20 cellular contexts compared by ENCODE assay signal in genomic region chr7:4057289-4057616, GRCh38.
DNase-seq lines count a peak whose midpoint lies in the region; FAIRE-seq and TF ChIP-seq lines count a peak whose summit lies in the region.
"Had no signal": no experiment of that assay in that cellular context is flagged by ENCODE, and none has a peak within 500 bp of the region (broad histone marks: within the 10 kb centered on the region; RNA-seq: fewer than 3 reads in every experiment).

No MANE protein-coding gene starts in this region.

- no peaks in the 10 kb centered on the region for H3K23me2 ChIP-seq in H1 (ENCODE audit: low read depth, low read length)

- H3K36me3 ChIP-seq in H1 (ENCODE audit: control insufficient read depth in 2 of 4, insufficient read depth in 4 of 4, low read length in 3 of 4) (no peaks in the 10 kb centered on the region), neuronal stem cell (replicated peaks in 1 of 2; ENCODE audit: control insufficient read depth in 2 of 2, insufficient read depth in 2 of 2, low read length in 2 of 2) (no peaks in the 10 kb centered on the region)
- H3K36me3 ChIP-seq: HAP-1 had no signal

- TF ChIP-seq POLR2A in H1 (IDR thresholded peaks at IDR 0.05; ENCODE audit: control extremely low read depth in 1 of 2, low read depth in 2 of 2, low read length in 2 of 2): no peak

- H3K4ac ChIP-seq in H1 (replicated peaks; ENCODE audit: insufficient read length, low read depth, low read length) (no peak overlapping the region), neuronal stem cell (ENCODE audit: low read length) (peak overlapping the region; percentile 89)

- H3K27me3 ChIP-seq in H1 (replicated peaks in 1 of 4; ENCODE audit: control insufficient read depth in 3 of 4, extremely low read depth in 1 of 4, insufficient read depth in 3 of 4, low read length in 3 of 4) (no peaks in the 10 kb centered on the region), neuronal stem cell (ENCODE audit: control insufficient read depth in 3 of 3, insufficient read depth in 3 of 3, low read depth in 1 of 3, low read length in 3 of 3) (no peaks in the 10 kb centered on the region)

- CTCF ChIA-PET in H1 (lab: Charles Lee; ENCODE audit: partially characterized antibody): no interaction called here

- H2BK20ac ChIP-seq in H1 (ENCODE audit: low read length): no peak overlapping the region

- H3K79me1 ChIP-seq in H1 (ENCODE audit: low read depth, low read length) (no peaks in the 10 kb centered on the region), neuronal stem cell (ENCODE audit: low read depth, low read length) (no peaks in the 10 kb centered on the region)

- no peak for TF ChIP-seq EP300 in H1 (IDR thresholded peaks at IDR 0.05; ENCODE audit: borderline replicate concordance in 1 of 2, low read depth in 2 of 2, low read length in 2 of 2)

- POLR2A ChIA-PET in H1 (lab: Charles Lee; ENCODE audit: partially characterized antibody): no interaction called here

- H2BK15ac ChIP-seq in H1 (ENCODE audit: low read length) (no peak overlapping the region), neuronal stem cell (ENCODE audit: low read length) (no peak overlapping the region)

- H3K9me3 ChIP-seq in H1 (ENCODE audit: insufficient read depth in 2 of 2, low read depth in 1 of 2, low read length in 1 of 2): peaks cover 0 to 4% of the 10 kb centered on the region in 2 experiments; a peak in 1 of 4 replicates
- H3K9me3 ChIP-seq in neuronal stem cell (replicated peaks in 1 of 2; ENCODE audit: control insufficient read depth in 2 of 2, insufficient read depth in 1 of 2, low read depth in 1 of 2, low read length in 2 of 2): no peaks in the 10 kb centered on the region
- H3K9me3 ChIP-seq: HAP-1 had no signal

- H3K9ac ChIP-seq in H1 (replicated peaks in 1 of 4; ENCODE audit: extremely low read depth in 1 of 4, low read depth in 3 of 4, low read length in 3 of 4): no peak overlapping the region
- H3K9ac ChIP-seq in neuronal stem cell (ENCODE audit: low read depth, low read length, poor library complexity): no peak overlapping the region

- no peaks in the 10 kb centered on the region for H4K20me1 ChIP-seq in H1 (replicated peaks in 1 of 2; ENCODE audit: control insufficient read depth in 1 of 2, insufficient read depth in 2 of 2, low read length in 2 of 2)

- H3K27ac ChIP-seq in H1 (ENCODE audit: low read depth, low read length) (no peak overlapping the region), neuronal stem cell (replicated peaks; ENCODE audit: low read length) (no peak overlapping the region)

- H2BK120ac ChIP-seq in H1 (replicated peaks; ENCODE audit: low read depth, low read length) (no peak overlapping the region), neuronal stem cell (ENCODE audit: low read depth, low read length) (no peak overlapping the region)

- H3K23ac ChIP-seq in H1 (ENCODE audit: insufficient read length) (no peak overlapping the region), neuronal stem cell (ENCODE audit: low read depth, low read length, poor library complexity) (no peak overlapping the region)

- H2AK5ac ChIP-seq in H1 (ENCODE audit: low read depth, low read length) (peak overlapping the region; percentile 75; the same call in 1 of the 2 replicates), neuronal stem cell (ENCODE audit: low read depth, low read length) (peak overlapping the region; percentile 52)

- no peak overlapping the region for H2AFZ ChIP-seq in H1 (ENCODE audit: low read length)
- H2AFZ ChIP-seq in neuronal stem cell (ENCODE audit: low read length): no peak overlapping the region
- H2AFZ ChIP-seq: GM23338 had no signal

- no peak for TF ChIP-seq RAD21 in H1 (IDR thresholded peaks at IDR 0.05 in 1 of 2, conservative IDR thresholded peaks at IDR 0.05 in 1 of 2; ENCODE audit: low read depth in 2 of 2, low read length in 2 of 2)

- no peak overlapping the region for H2BK12ac ChIP-seq in H1 (ENCODE audit: low read depth, low read length)
- H2BK12ac ChIP-seq in neuronal stem cell (ENCODE audit: low read length): no peak overlapping the region

- H3K4me2 ChIP-seq in H1 (ENCODE audit: insufficient read depth in 1 of 2, low read depth in 2 of 2, low read length in 2 of 2) (no peak overlapping the region), neuronal stem cell (ENCODE audit: insufficient read depth, low read length, poor library complexity, severe bottlenecking) (no peak overlapping the region)
- H3K4me2 ChIP-seq: GM23338 had no signal

- intact Hi-C loops in posterior vena cava (cut with DNase I) (no loop called here), cardiac septum (cut with DNase I) (no loop called here)

- no peak overlapping the region for H3K56ac ChIP-seq in H1 (replicated peaks; ENCODE audit: insufficient read length, low read depth, low read length)

- no peak overlapping the region; the same call in 1 of the 2 replicates for H3K18ac ChIP-seq in H1 (ENCODE audit: extremely low read depth, low read length)
- peak overlapping the region; percentile 44 for H3K18ac ChIP-seq in neuronal stem cell (ENCODE audit: low read length)

- FAIRE-seq in HTR-8/SVneo (lab: Jason Lieb, UNC) (peak; percentile 64), H1 (lab: Jason Lieb, UNC) (no peak)
- FAIRE-seq: GM12891, GM19239, H54 had no signal

- 63% methylated on average over 1 of the region's 1 CpG; no CpG with 5 or more reads in 1 of the 2 experiments for WGBS in H1 (ENCODE audit: extremely low coverage in 1 of 2, insufficient coverage in 1 of 2, insufficient read length in 1 of 2, insufficient replicate concordance in 2 of 2, low coverage in 1 of 2, low lambda C conversion rate in 2 of 2, missing lambda C conversion rate in 1 of 2), 2 experiments
- no CpG with 5 or more reads among the region's 1 CpG for WGBS in neuronal stem cell (ENCODE audit: extremely low coverage in 2 of 2, insufficient read length in 2 of 2, insufficient replicate concordance in 1 of 2), 2 donors

- H3K14ac ChIP-seq in H1 (ENCODE audit: insufficient read length) (no peak overlapping the region), neuronal stem cell (ENCODE audit: low read length) (peak overlapping the region; percentile 63)

- H3K4me1 ChIP-seq in H1 (replicated peaks in 1 of 4; ENCODE audit: control insufficient read depth in 3 of 4, insufficient read depth in 4 of 4, low read length in 3 of 4) (no peaks in the 10 kb centered on the region), neuronal stem cell (ENCODE audit: control insufficient read depth in 2 of 2, insufficient read depth in 1 of 2, low read depth in 1 of 2, low read length in 2 of 2) (no peaks in the 10 kb centered on the region)
- H3K4me1 ChIP-seq: HAP-1 had no signal

- H2BK5ac ChIP-seq in H1 (ENCODE audit: low read depth, low read length) (no peak overlapping the region), neuronal stem cell (ENCODE audit: low read length) (no peak overlapping the region)

- H3K4me3 ChIP-seq in H1 (ENCODE audit: extremely low read depth in 1 of 4, insufficient read depth in 2 of 4, low read depth in 3 of 4, low read length in 4 of 4): no peak overlapping the region
- H3K4me3 ChIP-seq in neuronal stem cell (ENCODE audit: low read length in 2 of 2): no peak overlapping the region
- H3K4me3 ChIP-seq: GM23338, HAP-1 had no signal

- H4K5ac ChIP-seq in H1 (ENCODE audit: insufficient read length, low read depth, low read length): no peak overlapping the region

- H4K8ac ChIP-seq in H1 (ENCODE audit: extremely low read depth, insufficient read depth, low read length): peak overlapping the region; percentile 57; the same call in 1 of the 2 replicates
- H4K8ac ChIP-seq in neuronal stem cell (ENCODE audit: low read depth, low read length): no peak overlapping the region

- no peak for DNase-seq in HTR-8/SVneo (ENCODE audit: insufficient read length, low spot score)
- no peak for DNase-seq in H1 (ENCODE audit: low read depth in 1 of 2, low spot score in 2 of 2)
- no peak for DNase-seq in neuronal stem cell (ENCODE audit: low spot score)
- DNase-seq in posterior vena cava (ENCODE audit: low spot score): peak; percentile 56
- DNase-seq in GM19240 (ENCODE audit: insufficient read length, low spot score): no peak
- no peak for DNase-seq in cardiac septum (ENCODE audit: low spot score)
- DNase-seq in glomerular visceral epithelial cell (ENCODE audit: extremely low spot score): no peak
- DNase-seq in putamen (ENCODE audit: low spot score): no peak
- DNase-seq: C1 segment of cervical spinal cord, Calu3, COR-L47, DMS53, DMS79 treated with DMSO at 0.1 percent for 48 hours, GF-D8, HFFc6 had no signal

- TF ChIP-seq CTCF in H1 (IDR thresholded peaks at IDR 0.05; ENCODE audit: control extremely low read depth in 1 of 3, insufficient read depth in 1 of 3, low read depth in 1 of 3, low read length in 3 of 3): no peak

- no peaks in the 10 kb centered on the region for H3K79me2 ChIP-seq in H1 (ENCODE audit: control insufficient read depth in 1 of 2, insufficient read depth in 2 of 2, low read length in 2 of 2)

- no peak overlapping the region for H4K91ac ChIP-seq in H1 (replicated peaks; ENCODE audit: insufficient read length, low read length)
- H4K91ac ChIP-seq in neuronal stem cell (ENCODE audit: low read depth, low read length, poor library complexity): no peak overlapping the region

TF ChIP-seq in H1, 55 proteins besides CTCF, POLR2A, EP300 and RAD21:
- TF ChIP-seq PHF8 (conservative IDR thresholded peaks at IDR 0.05; ENCODE audit: low read depth, low read length): no peak
- no peak for TF ChIP-seq NRF1 (IDR thresholded peaks at IDR 0.05; ENCODE audit: low read depth, low read length)
- no peak for TF ChIP-seq SIRT6 (IDR thresholded peaks at IDR 0.05; ENCODE audit: low read length)
- TF ChIP-seq HDAC2 (IDR thresholded peaks at IDR 0.05; ENCODE audit: borderline replicate concordance in 1 of 2, low read depth in 2 of 2, low read length in 2 of 2): no peak
- TF ChIP-seq CREB1 (IDR thresholded peaks at IDR 0.05): no peak
